23 cellular contexts compared by ENCODE assay signal in genomic region chr20:61373055-61373399, GRCh38.
"Had no signal": no experiment of that assay in that cellular context is flagged by ENCODE, and none has a peak within 500 bp of the region (broad histone marks: within the 10 kb centered on the region; RNA-seq: fewer than 3 reads in every experiment).

No MANE protein-coding gene starts in this region.

- H3K27ac ChIP-seq: KMS-11 had no signal

- H3K4me2 ChIP-seq: KMS-11, SK-N-SH had no signal

- H3K4me3 ChIP-seq: K562 had no signal

- H3K9ac ChIP-seq: KMS-11, SK-N-SH had no signal

- FAIRE-seq: HepG2, K562, RCC 7860 had no signal

- ATAC-seq: K562 had no signal

- DNase-seq: Kasumi-1, MV-4-11, NCI-H1048, NCI-H1105, NCI-H1417, NCI-H1436 treated with DMSO at 0.1 percent for 48 hours, NCI-H1694, NCI-H187 treated with DMSO at 0.1 percent for 48 hours, NCI-H2029 treated with DMSO at 0.1 percent for 48 hours, NCI-H2107, NCI-H2227 treated with DMSO at 0.1 percent for 48 hours, NCI-H446, NCI-H510A, NCI-H524 treated with DMSO at 0.1 percent for 48 hours, NCI-H69, NCI-H774, RPMI8226, SHP77, SK-N-SH had no signal

- H3K9me3 ChIP-seq: SK-N-SH had no signal
